13 cellular contexts compared by ENCODE assay signal in the genomic region with DNA sequence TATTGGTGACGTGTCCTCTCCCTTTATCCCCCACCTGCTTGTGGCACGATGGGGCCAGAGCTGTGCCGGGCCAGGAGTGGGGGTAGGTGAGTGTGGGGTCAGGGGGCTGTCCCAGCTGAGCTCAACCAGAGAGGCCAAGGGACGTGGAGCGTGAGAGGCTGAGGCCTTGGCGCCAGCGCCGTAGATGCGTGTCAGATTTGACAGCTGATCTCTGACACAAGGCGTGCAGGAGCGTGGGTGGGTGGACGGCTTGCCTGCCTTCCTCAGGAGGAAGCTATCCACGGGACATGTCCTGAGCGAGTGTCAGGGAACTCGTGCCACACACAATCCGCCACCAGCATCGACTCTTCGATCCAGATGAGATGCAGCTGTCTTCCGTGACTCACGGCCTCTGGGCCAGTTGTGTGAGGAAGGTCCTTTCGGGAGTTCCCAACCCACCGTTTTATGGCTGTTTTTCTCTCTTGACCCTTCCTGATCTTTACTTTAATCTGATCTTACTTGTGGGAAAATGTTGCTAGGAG. TPM values are rescaled to one million over a fixed set of nuclear protein-coding genes. Genes with fewer than 3 reads are reported as not detected.
DNase-seq lines count a peak whose midpoint lies in the region; ATAC-seq and TF ChIP-seq lines count a peak whose summit lies in the region.
"Had no signal": no experiment of that assay in that cellular context is flagged by ENCODE, and none has a peak within 500 bp of the region (broad histone marks: within the 10 kb centered on the region; RNA-seq: fewer than 3 reads in every experiment).

No MANE protein-coding gene starts in this region.

- no peak overlapping the region for H3K4me3 Mint-ChIP-seq in T-helper 17 cell
- H3K4me3 Mint-ChIP-seq: activated CD4-positive, alpha-beta T cell treated with anti-CD3 and anti-CD28 coated beads, Interleukin-2, amount 10 ng/mL, durations not matched to agents 24 days and 14 days; activated naive CD4-positive, alpha-beta T cell treated with anti-CD3 and anti-CD28 coated beads, Interleukin-2, amount 10 ng/mL, durations not matched to agents 7 days and 5 days; CD4-positive, CD25-positive, alpha-beta regulatory T cell had no signal

- peaks cover 42 to 51% of the 10 kb centered on the region in 2 experiments for H3K36me3 ChIP-seq in trophoblast cell (ENCODE audit: control insufficient read depth in 1 of 2, insufficient read depth in 2 of 2, low read length in 2 of 2)

- no peak overlapping the region for H2BK12ac ChIP-seq in trophoblast cell (ENCODE audit: low read length)

- H3K9ac ChIP-seq in trophoblast cell (ENCODE audit: low read length) = no peak overlapping the region

- H3K79me2 ChIP-seq in trophoblast cell (ENCODE audit: control insufficient read depth, insufficient read depth, low read length, poor library complexity) = peaks cover 43% of the 10 kb centered on the region

- H3K4ac ChIP-seq in trophoblast cell (ENCODE audit: low read depth, low read length) = peak overlapping the region; percentile 25

- peak overlapping the region; percentile 16 for H3K27ac Mint-ChIP-seq in T-helper 17 cell
- H3K27ac Mint-ChIP-seq: activated CD4-positive, alpha-beta T cell treated with anti-CD3 and anti-CD28 coated beads, Interleukin-2, amount 10 ng/mL, durations not matched to agents 24 days and 14 days; activated naive CD4-positive, alpha-beta T cell treated with anti-CD3 and anti-CD28 coated beads, Interleukin-2, amount 10 ng/mL, durations not matched to agents 7 days and 5 days had no signal

- no peak overlapping the region for H2AFZ ChIP-seq in trophoblast cell (ENCODE audit: insufficient read depth, low read length, poor library complexity)

- no peak overlapping the region for H3K14ac ChIP-seq in trophoblast cell (ENCODE audit: low read length)

- no peaks in the 10 kb centered on the region for H3K27me3 Mint-ChIP-seq in T-helper 17 cell
- H3K27me3 Mint-ChIP-seq: activated CD4-positive, alpha-beta T cell treated with anti-CD3 and anti-CD28 coated beads, Interleukin-2, amount 10 ng/mL, durations not matched to agents 24 days and 14 days; CD4-positive, CD25-positive, alpha-beta regulatory T cell had no signal

- H3K27me3 ChIP-seq in trophoblast cell (ENCODE audit: insufficient read depth, low read length) = no peaks in the 10 kb centered on the region

- no peaks in the 10 kb centered on the region for H3K79me1 ChIP-seq in trophoblast cell (ENCODE audit: low read length)

- no peak overlapping the region for H2BK120ac ChIP-seq in trophoblast cell (ENCODE audit: insufficient read depth, low read length, poor library complexity)

- H4K91ac ChIP-seq in trophoblast cell (ENCODE audit: low read depth, low read length) = no peak overlapping the region

- H4K8ac ChIP-seq in trophoblast cell (ENCODE audit: low read depth, low read length) = no peak overlapping the region

- H3K4me2 ChIP-seq in trophoblast cell (ENCODE audit: low read length) = no peak overlapping the region

- peak overlapping the region; percentile 4 for H3K18ac ChIP-seq in trophoblast cell (ENCODE audit: low read length)

- H3K4me1 Mint-ChIP-seq in T-helper 17 cell = peaks cover 5% of the 10 kb centered on the region
- H3K4me1 Mint-ChIP-seq: activated naive CD4-positive, alpha-beta T cell treated with anti-CD3 and anti-CD28 coated beads, Interleukin-2, amount 10 ng/mL, durations not matched to agents 7 days and 5 days had no signal

- no peak overlapping the region for H3K27ac ChIP-seq in trophoblast cell (ENCODE audit: low read depth, low read length)

- no peak overlapping the region for H4K12ac ChIP-seq in trophoblast cell (ENCODE audit: low read depth, low read length)

- no peak for TF ChIP-seq CTCF in fibroblast of mammary gland (conservative IDR thresholded peaks at IDR 0.05; ENCODE audit: control insufficient read depth, insufficient read depth, low read depth, low read length)

- H3K4me3 ChIP-seq in fibroblast of mammary gland (ENCODE audit: control insufficient read depth, low read depth, low read length) (no peak overlapping the region), trophoblast cell (ENCODE audit: low read depth, low read length) (no peak overlapping the region)

- peaks cover 6% of the 10 kb centered on the region for H3K36me3 Mint-ChIP-seq in T-helper 17 cell (ENCODE audit: low read depth)
- H3K36me3 Mint-ChIP-seq: activated naive CD4-positive, alpha-beta T cell treated with anti-CD3 and anti-CD28 coated beads, Interleukin-2, amount 10 ng/mL, durations not matched to agents 7 days and 5 days had no signal

- DNase-seq in AG08395 (ENCODE audit: low spot score) (peak; percentile 20), T-helper 17 cell (no peak), fibroblast of mammary gland (ENCODE audit: low read depth) (peak; percentile 60), trophoblast cell (peak; percentile 75 to 78), NCI-H1694 (lab: John Stamatoyannopoulos, UW) (no peak), cerebellum (ENCODE audit: low spot score) (no peak), NCI-H748 treated with DMSO at 0.1 percent for 48 hours (lab: John Stamatoyannopoulos, UW) (no peak)
- DNase-seq in stimulated activated CD4-positive, alpha-beta T cell treated with anti-CD3 and anti-CD28 coated beads, Interleukin-4, amount 100 ng/mL, for 4 hours = no peak
- DNase-seq: activated CD4-positive, alpha-beta T cell treated with anti-CD3 and anti-CD28 coated beads, Interleukin-2, amount 10 ng/mL, durations not matched to agents 24 days and 14 days; activated naive CD4-positive, alpha-beta T cell treated with anti-CD3 and anti-CD28 coated beads, Interleukin-2, amount 10 ng/mL, durations not matched to agents 7 days and 5 days; CD4-positive, CD25-positive, alpha-beta regulatory T cell; GOT3; stimulated activated CD8-positive, alpha-beta memory T cell treated with anti-CD3 and anti-CD28 coated beads, Interleukin-4, amount 100 ng/mL, for 48 hours had no signal

- H2BK5ac ChIP-seq in trophoblast cell (ENCODE audit: low read depth, low read length, poor library complexity) = no peak overlapping the region

- ATAC-seq in T-helper 17 cell = no peak

- H3K9me3 ChIP-seq in T-helper 17 cell (ENCODE audit: control insufficient read depth, low read length, poor library complexity, severe bottlenecking) = no peaks in the 10 kb centered on the region
- peaks cover 7% of the 10 kb centered on the region for H3K9me3 ChIP-seq in trophoblast cell (ENCODE audit: insufficient read depth, low read depth, low read length)

- no peak overlapping the region for H2AK5ac ChIP-seq in trophoblast cell (ENCODE audit: low read length)

- WGBS in trophoblast cell (ENCODE audit: extremely low coverage, insufficient coverage, insufficient read length) = no CpG with 5 or more reads among the region's 22 CpGs

- H3K23ac ChIP-seq in trophoblast cell (ENCODE audit: low read length) = no peak overlapping the region

- peaks cover 32 to 47% of the 10 kb centered on the region in 2 experiments for H3K4me1 ChIP-seq in trophoblast cell (ENCODE audit: control insufficient read depth in 1 of 2, insufficient read depth in 2 of 2, low read length in 2 of 2)

RNA-seq across cellular contexts. Expression of a gene that starts 56.7 kb away (rescaled TPM):
- total RNA-seq in T-helper 17 cell (1 to 10 TPM; 7.7 to 9.2 TPM), cerebellum (1.6 TPM)
- 85.2 and 90.2 TPM in 2 replicates for polyA plus RNA-seq in trophoblast cell (2013)

Comparison
In these comparisons a context has a peak if more than half of its experiments do, and no peak if none do; other contexts are left out.
1. DNase-seq: peak in AG08395 (single experiment), fibroblast of mammary gland (single experiment) and trophoblast cell (2 of 2); none in T-helper 17 cell (0 of 3), NCI-H1694 (single experiment), cerebellum (single experiment), stimulated activated CD4-positive, alpha-beta T cell treated with anti-CD3 and anti-CD28 coated beads, Interleukin-4, amount 100 ng/mL, for 4 hours (0 of 2) and NCI-H748 treated with DMSO at 0.1 percent for 48 hours (single experiment).